11 cellular contexts compared by ENCODE assay signal in genomic region chr14:101643651-101644050, GRCh38.
"Had no signal": no experiment of that assay in that cellular context is flagged by ENCODE, and none has a peak within 500 bp of the region (broad histone marks: within the 10 kb centered on the region; RNA-seq: fewer than 3 reads in every experiment).

No MANE protein-coding gene starts in this region.

- H3K4me3 ChIP-seq: GM23248, GM23338, HAP-1 had no signal

- H3K36me3 ChIP-seq: HAP-1 had no signal

- H3K4me1 ChIP-seq: HAP-1 had no signal

- ATAC-seq: GM23338, HCT116 had no signal

- H3K27ac ChIP-seq: GM23248 had no signal

- H3K9me3 ChIP-seq: HAP-1 had no signal

- H3K9ac ChIP-seq: GM23248 had no signal

- H3K4me2 ChIP-seq: GM23338 had no signal

- FAIRE-seq: H1, H54 had no signal

- H2AFZ ChIP-seq: GM23248, GM23338 had no signal

- DNase-seq: GM23248, GOT3, H7, H9, HCEC 1CT, HFFc6 had no signal
